16 cellular contexts compared by ENCODE assay signal in genomic region chr2:40372586-40372985, GRCh38.
DNase-seq lines count a peak whose midpoint lies in the region; ATAC-seq and TF ChIP-seq lines count a peak whose summit lies in the region.
"Had no signal": no experiment of that assay in that cellular context is flagged by ENCODE, and none has a peak within 500 bp of the region (broad histone marks: within the 10 kb centered on the region; RNA-seq: fewer than 3 reads in every experiment).

No MANE protein-coding gene starts in this region.

- H3K79me2 ChIP-seq in MM.1S (ENCODE audit: low read length) = no peaks in the 10 kb centered on the region

- H3K36me3 ChIP-seq in skeletal muscle tissue (ENCODE audit: control insufficient read depth in 3 of 3, insufficient read depth in 3 of 3, low read length in 3 of 3) (no peaks in the 10 kb centered on the region), MM.1S (replicated peaks; ENCODE audit: insufficient read depth, low read length) (no peaks in the 10 kb centered on the region)

- H3K27me3 Mint-ChIP-seq in brain = no peaks in the 10 kb centered on the region
- H3K27me3 Mint-ChIP-seq: B cell; effector memory CD8-positive, alpha-beta T cell; naive B cell had no signal

- no peaks in the 10 kb centered on the region for H3K9me2 ChIP-seq in MM.1S (replicated peaks; ENCODE audit: insufficient read depth, low read length)

- WGBS in right cardiac atrium = 34% methylated on average over 3 of the region's 3 CpGs

- no peaks in the 10 kb centered on the region for H4K20me1 ChIP-seq in MM.1S (ENCODE audit: insufficient read depth, low read length)

- H3K9me3 Mint-ChIP-seq in brain = no peaks in the 10 kb centered on the region
- H3K9me3 Mint-ChIP-seq: naive B cell had no signal

- H3K4me1 Mint-ChIP-seq in brain = peaks cover 68% of the 10 kb centered on the region
- H3K4me1 Mint-ChIP-seq: B cell, naive B cell had no signal

- H3K27me3 ChIP-seq in right cardiac atrium (ENCODE audit: control insufficient read depth, insufficient read depth) = no peaks in the 10 kb centered on the region
- no peaks in the 10 kb centered on the region for H3K27me3 ChIP-seq in skeletal muscle tissue (ENCODE audit: control insufficient read depth in 3 of 3, insufficient read depth in 3 of 3, low read length in 3 of 3)
- H3K27me3 ChIP-seq in MM.1S (replicated peaks; ENCODE audit: insufficient read depth, low read length) = no peaks in the 10 kb centered on the region

- peaks cover 1% of the 10 kb centered on the region for H3K36me3 Mint-ChIP-seq in brain
- H3K36me3 Mint-ChIP-seq: naive B cell had no signal

- peak; percentile 55 to 73 for ATAC-seq in right cardiac atrium
- ATAC-seq in GM18519 (IDR thresholded peaks at IDR 0.05; ENCODE audit: low FRiP score, unreplicated experiment) = no peak
- ATAC-seq: effector memory CD8-positive, alpha-beta T cell had no signal

- TF ChIP-seq CTCF in brain (conservative IDR thresholded peaks at IDR 0.05) = no peak
- no peak for TF ChIP-seq CTCF in MM.1S (IDR thresholded peaks at IDR 0.05; ENCODE audit: low read length)

- peak overlapping the region in 1 of 5 experiments; percentile 50 for H3K4me3 Mint-ChIP-seq in brain
- H3K4me3 Mint-ChIP-seq: B cell; effector memory CD8-positive, alpha-beta T cell; naive B cell had no signal

- intact Hi-C loops in right cardiac atrium (cut with DNase I) = no loop called here

- H3K27ac Mint-ChIP-seq in brain = peak overlapping the region in 3 of 5 experiments; percentile 88 to 95 (median 92)
- H3K27ac Mint-ChIP-seq: B cell; effector memory CD8-positive, alpha-beta T cell; naive B cell had no signal

- DNase-seq in EL = peak; percentile 29
- no peak for DNase-seq in right cardiac atrium
- no peak for DNase-seq in MM.1S
- no peak for DNase-seq in activated CD4-positive, CD25-positive, alpha-beta regulatory T cell treated with anti-CD3 and anti-CD28 coated beads, Interleukin-2, amount 50 U/mL, for 72 hours
- no peak for DNase-seq in iPS-NIHi11 (ENCODE audit: low spot score)
- DNase-seq: activated effector memory CD4-positive, alpha-beta T cell treated with anti-CD3 and anti-CD28 coated beads, Interleukin-2, amount 50 U/mL, for 16 hours; DMS79; effector memory CD8-positive, alpha-beta T cell; naive B cell; NCI-H1048; NCI-H226 had no signal

- H3K4me1 ChIP-seq in right cardiac atrium (ENCODE audit: control insufficient read depth, insufficient read depth, low read length) (peaks cover 3% of the 10 kb centered on the region), skeletal muscle tissue (ENCODE audit: control insufficient read depth in 3 of 3, insufficient read depth in 3 of 3, low read length in 3 of 3) (peaks cover 0 to 9% (median 0%) of the 10 kb centered on the region in 3 donors), MM.1S (ENCODE audit: low read length) (no peaks in the 10 kb centered on the region)

- H3K9me3 ChIP-seq in right cardiac atrium (ENCODE audit: control insufficient read depth, low read length) (no peaks in the 10 kb centered on the region), skeletal muscle tissue (ENCODE audit: control insufficient read depth in 3 of 3, low read length in 3 of 3) (no peaks in the 10 kb centered on the region), MM.1S (replicated peaks; ENCODE audit: insufficient read depth, low read length) (no peaks in the 10 kb centered on the region)

- no peaks in the 10 kb centered on the region for H3F3A ChIP-seq in MM.1S (ENCODE audit: insufficient read depth, low read length)

- H3K27ac ChIP-seq in right cardiac atrium (ENCODE audit: low read length) (no peak overlapping the region), skeletal muscle tissue (ENCODE audit: low read depth, low read length) (peak overlapping the region; percentile 23), MM.1S (ENCODE audit: low read length) (no peak overlapping the region)
- H3K27ac ChIP-seq: VCaP had no signal

- H3K4me3 ChIP-seq in right cardiac atrium (ENCODE audit: low read length) (no peak overlapping the region), skeletal muscle tissue (ENCODE audit: low read length in 3 of 3) (no peak overlapping the region), MM.1S (ENCODE audit: low read length) (no peak overlapping the region)

- H3K4me2 ChIP-seq in MM.1S (ENCODE audit: low read depth, low read length) = no peak overlapping the region

- no peak overlapping the region for H2AFZ ChIP-seq in MM.1S (ENCODE audit: low read length)

- H3K9ac ChIP-seq in skeletal muscle tissue (ENCODE audit: low read depth in 1 of 3, low read length in 3 of 3) = no peak overlapping the region
- H3K9ac ChIP-seq in MM.1S (ENCODE audit: low read length) = no peak overlapping the region
